Comparison of ENCODE assay signal across 8 cellular contexts in genomic region chr15:40344631-40345120, GRCh38. TPM values are rescaled to one million over a fixed set of nuclear protein-coding genes. Genes with fewer than 3 reads are reported as not detected.
A peak's percentile ranks its signal among the peaks of the same experiment; 100 is the strongest.
DNase-seq lines count a peak whose midpoint lies in the region; ATAC-seq and TF ChIP-seq lines count a peak whose summit lies in the region.

No MANE protein-coding gene starts in this region.

- intact Hi-C loops in activated CD8-positive, alpha-beta T cell treated with anti-CD3 and anti-CD28 coated beads for 36 hours (cut with micrococcal nuclease) = loop anchor here (2.0 kb wide), 1 partner anchor 76 kb away; no protein-coding TSS in a partner anchor

- H4K20me1 ChIP-seq in GM23338 (replicated peaks; ENCODE audit: insufficient read depth) = no peaks in the 10 kb centered on the region

- CTCF ChIA-PET in BJ (lab: Yijun Ruan, JAX) = interaction anchor here (0.7 to 11.8 kb wide), 31 partner anchors 9 to 161 kb away, joined by 3 to 124 read pairs (median 4); partner anchors contain the start of genes BAHD1, DISP2, INAFM2 and IVD
- CTCF ChIA-PET in activated CD8-positive, alpha-beta T cell treated with anti-CD3 and anti-CD28 coated beads for 36 hours (lab: Charles Lee) = interaction anchor here (0.7 to 12.4 kb wide), 31 partner anchors 10 to 212 kb away, joined by 3 to 376 read pairs (median 5); partner anchors contain the start of genes BAHD1, DISP2, INAFM2 and IVD

- peak overlapping the region; percentile 76; the same call in 1 of the 2 replicates for H2AFZ ChIP-seq in GM23338

- no peaks in the 10 kb centered on the region for H3K79me2 ChIP-seq in GM23338 (replicated peaks; ENCODE audit: insufficient read depth)

- H3K36me3 ChIP-seq in BJ (ENCODE audit: control insufficient read depth, insufficient read depth, low read length) (no peaks in the 10 kb centered on the region), GM23338 (ENCODE audit: insufficient read depth) (no peaks in the 10 kb centered on the region), mucosa of stomach (ENCODE audit: control insufficient read depth, insufficient read depth, low read length) (no peaks in the 10 kb centered on the region)
- no peaks in the 10 kb centered on the region for H3K36me3 ChIP-seq in effector memory CD4-positive, alpha-beta T cell (ENCODE audit: control insufficient read depth, insufficient read depth, low read length)

- POLR2A ChIA-PET in BJ (lab: Charles Lee) = no interaction called here
- POLR2A ChIA-PET in activated CD8-positive, alpha-beta T cell treated with anti-CD3 and anti-CD28 coated beads for 36 hours (lab: Charles Lee) = interaction anchor here (0.8 to 1.8 kb wide), 7 partner anchors 11 to 77 kb away, joined by 3 to 5 read pairs (median 3); no protein-coding TSS in a partner anchor

- no peak overlapping the region for H3K4me3 Mint-ChIP-seq in GM23338
- H3K4me3 Mint-ChIP-seq in activated CD8-positive, alpha-beta T cell treated with anti-CD3 and anti-CD28 coated beads for 36 hours = no peak overlapping the region

- peak; percentile 56 for ATAC-seq in GM23338
- peak; percentile 97 for ATAC-seq in activated CD8-positive, alpha-beta T cell treated with anti-CD3 and anti-CD28 coated beads for 36 hours
- no peak for ATAC-seq in GM18867 (IDR thresholded peaks at IDR 0.05; ENCODE audit: unreplicated experiment)

- peak overlapping the region; percentile 12; the same call in 1 of the 2 replicates for H3K4me2 ChIP-seq in GM23338

- H3K36me3 Mint-ChIP-seq in GM23338 (ENCODE audit: low read depth) = no peaks in the 10 kb centered on the region; the same call in 2 of the 3 replicates
- H3K36me3 Mint-ChIP-seq in activated CD8-positive, alpha-beta T cell treated with anti-CD3 and anti-CD28 coated beads for 36 hours (ENCODE audit: low read depth) = no peaks in the 10 kb centered on the region

- H3K4me3 ChIP-seq in BJ (ENCODE audit: low read depth, low read length) = no peak overlapping the region
- H3K4me3 ChIP-seq in GM23338 = no peak overlapping the region
- H3K4me3 ChIP-seq in effector memory CD4-positive, alpha-beta T cell (ENCODE audit: insufficient read depth, low read depth, low read length, poor library complexity, severe bottlenecking) = no peak overlapping the region
- H3K4me3 ChIP-seq in mucosa of stomach (ENCODE audit: low read length) = peak overlapping the region; percentile 9

- DNase-seq in BJ (ENCODE audit: low read depth) = no peak
- DNase-seq in GM23338 (ENCODE audit: low spot score) = peak; percentile 89
- DNase-seq in NCI-H82 treated with DMSO at 0.1 percent for 48 hours (lab: John Stamatoyannopoulos, UW; ENCODE audit: unreplicated experiment) = peak; percentile 42
- DNase-seq in activated CD8-positive, alpha-beta T cell treated with anti-CD3 and anti-CD28 coated beads for 36 hours = peak; percentile 77
- DNase-seq in effector memory CD4-positive, alpha-beta T cell = peak; percentile 32 to 56 (median 36)
- DNase-seq in superior temporal gyrus (ENCODE audit: extremely low spot score) = peak; percentile 79

- peak overlapping the region; percentile 31 for H3K9ac ChIP-seq in mucosa of stomach (ENCODE audit: low read length)

- no peaks in the 10 kb centered on the region for H3K9me3 ChIP-seq in effector memory CD4-positive, alpha-beta T cell (ENCODE audit: control insufficient read depth, low read length)
- no peaks in the 10 kb centered on the region for H3K9me3 ChIP-seq in mucosa of stomach (ENCODE audit: control insufficient read depth, low read length)

- H3K27me3 Mint-ChIP-seq in GM23338 (ENCODE audit: insufficient read depth, low read depth, poor library complexity) = peaks cover 9% of the 10 kb centered on the region
- H3K27me3 Mint-ChIP-seq in activated CD8-positive, alpha-beta T cell treated with anti-CD3 and anti-CD28 coated beads for 36 hours = no peaks in the 10 kb centered on the region

- H3F3A ChIP-seq in GM23338 (replicated peaks; ENCODE audit: low read depth) = no peaks in the 10 kb centered on the region

- no peak overlapping the region for H3K27ac ChIP-seq in GM23338 (ENCODE audit: low read depth)
- no peak overlapping the region for H3K27ac ChIP-seq in effector memory CD4-positive, alpha-beta T cell (ENCODE audit: insufficient read depth, low read length, poor library complexity, severe bottlenecking)

- peaks cover 29% of the 10 kb centered on the region for H3K4me1 Mint-ChIP-seq in GM23338
- no peaks in the 10 kb centered on the region for H3K4me1 Mint-ChIP-seq in activated CD8-positive, alpha-beta T cell treated with anti-CD3 and anti-CD28 coated beads for 36 hours (ENCODE audit: low read depth)

- peak; percentile 81 for TF ChIP-seq CTCF in BJ (IDR thresholded peaks at IDR 0.05; ENCODE audit: insufficient read depth, low read depth, low read length)
- peak; percentile 68 to 90 for TF ChIP-seq CTCF in GM23338 (conservative IDR thresholded peaks at IDR 0.05; ENCODE audit: low read depth in 2 of 2)
- peak; percentile 85 for TF ChIP-seq CTCF in activated CD8-positive, alpha-beta T cell treated with anti-CD3 and anti-CD28 coated beads for 36 hours (IDR thresholded peaks at IDR 0.05)

- no peaks in the 10 kb centered on the region; the same call in 1 of the 2 replicates for H3K4me1 ChIP-seq in GM23338 (ENCODE audit: insufficient read depth)
- H3K4me1 ChIP-seq in effector memory CD4-positive, alpha-beta T cell (ENCODE audit: control insufficient read depth, insufficient read depth, low read length, poor library complexity, severe bottlenecking) = no peaks in the 10 kb centered on the region
- H3K4me1 ChIP-seq in mucosa of stomach (ENCODE audit: control insufficient read depth, insufficient read depth, low read length) = peaks cover 95% of the 10 kb centered on the region

- H3K27ac Mint-ChIP-seq in GM23338 = no peak overlapping the region
- no peak overlapping the region for H3K27ac Mint-ChIP-seq in activated CD8-positive, alpha-beta T cell treated with anti-CD3 and anti-CD28 coated beads for 36 hours

- H3K9me3 Mint-ChIP-seq in GM23338 = no peaks in the 10 kb centered on the region
- no peaks in the 10 kb centered on the region for H3K9me3 Mint-ChIP-seq in activated CD8-positive, alpha-beta T cell treated with anti-CD3 and anti-CD28 coated beads for 36 hours

- H3K27me3 ChIP-seq in BJ (ENCODE audit: control insufficient read depth, insufficient read depth, low read length) = no peaks in the 10 kb centered on the region
- no peaks in the 10 kb centered on the region for H3K27me3 ChIP-seq in GM23338 (ENCODE audit: insufficient read depth)
- H3K27me3 ChIP-seq in effector memory CD4-positive, alpha-beta T cell (replicated peaks; ENCODE audit: control insufficient read depth, insufficient read depth, low read length, poor library complexity, severe bottlenecking) = no peaks in the 10 kb centered on the region
- no peaks in the 10 kb centered on the region for H3K27me3 ChIP-seq in mucosa of stomach (ENCODE audit: control insufficient read depth, insufficient read depth, low read length)

- H3K9me2 ChIP-seq in GM23338 (ENCODE audit: insufficient read depth) = no peaks in the 10 kb centered on the region

TF ChIP-seq in GM23338, 12 proteins besides CTCF, POLR2A, EP300 and RAD21 (continues in another document):
- TF ChIP-seq CREB1 (CRISPR knock-in tag; IDR thresholded peaks at IDR 0.05; ENCODE audit: low read depth) (no peak), ZNF114 (CRISPR knock-in tag; IDR thresholded peaks at IDR 0.05) (no peak), EZH2 (IDR thresholded peaks at IDR 0.05; ENCODE audit: low read depth, unreplicated experiment) (no peak)

RNA-seq across cellular contexts. Expression of gene CCDC9B, which starts 3.9 kb away (rescaled TPM):
- polyA plus RNA-seq in BJ (2011; rRNA removed) (5.0 and 6.0 TPM in 2 replicates), GM23338 (2016; fragmentation: Nextera tagmentation; extraction: Ambion mirVana) (0.18 and 0.23 TPM in 2 replicates)
- 27.5 and 27.8 TPM in 2 replicates for polyA minus RNA-seq in BJ (2011; rRNA and poly(A)+ RNA removed)
- total RNA-seq in GM23338 (2014; rRNA removed; shearing (Covaris generic)) = 0.97 and 1.2 TPM in 2 replicates
- total RNA-seq in activated CD8-positive, alpha-beta T cell treated with anti-CD3 and anti-CD28 coated beads for 36 hours = 1 to 10 TPM; 1.4 to 2.3 TPM

RNA-seq across cellular contexts. Expression of gene PHGR1, which starts 6.2 kb away (rescaled TPM):
- polyA plus RNA-seq in BJ (2011; rRNA removed) = not detected in 2 replicates
- polyA minus RNA-seq in BJ (2011; rRNA and poly(A)+ RNA removed) = not detected in 2 replicates
- not detected in 2 replicates for total RNA-seq in GM23338 (2014; rRNA removed; shearing (Covaris generic))
- not detected in 2 replicates for polyA plus RNA-seq in GM23338 (2016; fragmentation: Nextera tagmentation; extraction: Ambion mirVana)
- total RNA-seq in activated CD8-positive, alpha-beta T cell treated with anti-CD3 and anti-CD28 coated beads for 36 hours = not detected

RNA-seq across cellular contexts. Expression of gene DISP2, which starts 13.3 kb away (rescaled TPM):
- 0.16 and 0.23 TPM in 2 replicates for polyA plus RNA-seq in BJ (2011; rRNA removed)
- polyA minus RNA-seq in BJ (2011; rRNA and poly(A)+ RNA removed) = 0.09 and 0.10 TPM in 2 replicates
- 1.0 and 1.3 TPM in 2 replicates for total RNA-seq in GM23338 (2014; rRNA removed; shearing (Covaris generic))
- 2.2 and 2.5 TPM in 2 replicates for polyA plus RNA-seq in GM23338 (2016; fragmentation: Nextera tagmentation; extraction: Ambion mirVana)
- under 1 TPM; 0.09 to 0.20 TPM for total RNA-seq in activated CD8-positive, alpha-beta T cell treated with anti-CD3 and anti-CD28 coated beads for 36 hours

RNA-seq across cellular contexts. Expression of gene INAFM2, which starts 21.2 kb away (rescaled TPM):
- polyA plus RNA-seq in BJ (2011; rRNA removed) (7.3 and 12.8 TPM in 2 replicates), GM23338 (2016; fragmentation: Nextera tagmentation; extraction: Ambion mirVana) (18.1 and 20.0 TPM in 2 replicates)
- 3.8 and 6.3 TPM in 2 replicates for polyA minus RNA-seq in BJ (2011; rRNA and poly(A)+ RNA removed)
- 32.7 and 33.0 TPM in 2 replicates for total RNA-seq in GM23338 (2014; rRNA removed; shearing (Covaris generic))
- total RNA-seq in activated CD8-positive, alpha-beta T cell treated with anti-CD3 and anti-CD28 coated beads for 36 hours = 10 to 100 TPM; 15.0 to 16.9 TPM

RNA-seq across cellular contexts. Expression of gene PLCB2, which starts 36.9 kb away (rescaled TPM):
- polyA plus RNA-seq in BJ (2011; rRNA removed) = 0.22 and 0.47 TPM in 2 replicates
- polyA minus RNA-seq in BJ (2011; rRNA and poly(A)+ RNA removed) = 0.43 TPM in 1 of 2 replicates, not detected in the other
- 8.5 and 13.8 TPM in 2 replicates for total RNA-seq in GM23338 (2014; rRNA removed; shearing (Covaris generic))
- polyA plus RNA-seq in GM23338 (2016; fragmentation: Nextera tagmentation; extraction: Ambion mirVana) = 7.5 and 9.5 TPM in 2 replicates
- 10 to 100 TPM; 44.6 to 58.8 TPM for total RNA-seq in activated CD8-positive, alpha-beta T cell treated with anti-CD3 and anti-CD28 coated beads for 36 hours
